ENCODE assay signal across 1 cellular context in genomic region chr5:170818222-170818621, GRCh38.
TF ChIP-seq lines count a peak whose summit lies in the region.

No MANE protein-coding gene starts in this region.

TF ChIP-seq in SK-N-SH, 30 proteins besides CTCF, POLR2A, EP300 and RAD21:
- TF ChIP-seq ZBTB33 (IDR thresholded peaks at IDR 0.05; ENCODE audit: borderline replicate concordance, low read depth) (no peak), YY1 (IDR thresholded peaks at IDR 0.05; ENCODE audit: low read depth) (no peak), NRF1 (IDR thresholded peaks at IDR 0.05; ENCODE audit: low read depth, low read length) (no peak), PBX3 (IDR thresholded peaks at IDR 0.05) (no peak), FOSL2 (IDR thresholded peaks at IDR 0.05; ENCODE audit: borderline replicate concordance, low read depth) (no peak), USF2 (IDR thresholded peaks at IDR 0.05; ENCODE audit: borderline replicate concordance, low read depth, low read length) (no peak), JUND (IDR thresholded peaks at IDR 0.05) (no peak), RCOR1 (IDR thresholded peaks at IDR 0.05; ENCODE audit: low read length) (no peak), SIN3A (IDR thresholded peaks at IDR 0.05; ENCODE audit: borderline replicate concordance, low read depth, low read length) (no peak), GATA2 (CRISPR knock-in tag; IDR thresholded peaks at IDR 0.05) (no peak), RXRA (IDR thresholded peaks at IDR 0.05; ENCODE audit: borderline replicate concordance, low read depth) (no peak)
